ENCODE assay signal across 8 cellular contexts in the genomic region with DNA sequence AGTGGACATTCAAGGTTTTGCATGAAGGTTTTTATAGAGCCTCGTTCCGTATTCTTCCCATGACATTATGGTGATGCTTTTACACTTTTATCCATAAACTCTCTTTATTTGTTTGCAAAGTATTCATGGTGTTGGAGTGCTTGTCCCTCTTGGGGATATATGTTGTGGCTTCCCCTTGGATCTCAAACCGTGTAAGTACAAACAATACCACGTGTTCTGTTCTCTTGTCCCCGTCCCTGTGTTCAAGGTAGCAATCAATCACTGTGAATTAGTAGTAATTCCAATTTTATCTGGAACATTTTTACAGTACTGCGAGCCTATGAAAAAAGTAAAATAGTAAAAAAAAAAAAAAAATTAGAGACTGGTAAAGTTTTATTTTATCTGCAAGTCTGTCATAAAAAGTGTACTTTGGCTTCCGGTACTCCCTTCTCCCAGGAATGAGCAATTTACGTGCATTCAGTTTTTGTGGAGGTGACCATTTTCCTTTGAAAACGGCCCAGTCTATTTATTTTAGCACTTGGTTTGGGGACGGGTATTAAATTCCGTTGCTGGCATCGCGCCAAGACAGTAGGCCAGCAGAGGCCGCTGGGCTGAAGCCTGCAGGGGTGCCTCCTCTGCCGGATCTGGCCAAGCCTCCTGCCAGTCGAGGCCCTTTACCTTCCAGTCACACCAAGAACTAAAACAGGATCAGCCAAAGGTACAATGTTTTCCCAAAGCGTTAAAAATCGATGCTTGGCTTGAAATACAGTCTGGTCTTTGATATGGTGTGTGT.
DNase-seq lines count a peak whose midpoint lies in the region; ATAC-seq and TF ChIP-seq lines count a peak whose summit lies in the region.

No MANE protein-coding gene starts in this region.

- H3K4me3 ChIP-seq in Peyer's patch, result peak overlapping the region in 2 of 4 donors; percentile 25 to 26

- H3K9me3 ChIP-seq in Peyer's patch, result no peaks in the 10 kb centered on the region

- no peak for TF ChIP-seq POLR2A in Peyer's patch (IDR thresholded peaks at IDR 0.05)

- intact Hi-C loops in cardiac septum (cut with DNase I), result no loop called here

- ATAC-seq in omental fat pad (ENCODE audit: low FRiP score), result no peak
- no peak for ATAC-seq in HG03039 (IDR thresholded peaks at IDR 0.05; ENCODE audit: unreplicated experiment)
- ATAC-seq in GM18907 (IDR thresholded peaks at IDR 0.05; ENCODE audit: unreplicated experiment), result no peak

- H3K4me1 ChIP-seq in Peyer's patch, result no peaks in the 10 kb centered on the region

- H3K36me3 ChIP-seq in Peyer's patch, result no peaks in the 10 kb centered on the region

- H3K27ac ChIP-seq in Peyer's patch, result no peak overlapping the region

- TF ChIP-seq CTCF in Peyer's patch (IDR thresholded peaks at IDR 0.05) (peak in 2 of 6 experiments; percentile 45 to 49), omental fat pad (IDR thresholded peaks at IDR 0.05) (no peak)

- no peaks in the 10 kb centered on the region for H3K27me3 ChIP-seq in Peyer's patch

- DNase-seq in DMS114 treated with DMSO at 0.1 percent for 48 hours (lab: John Stamatoyannopoulos, UW; ENCODE audit: unreplicated experiment) (peak; percentile 32), HuH-7.5 (ENCODE audit: low spot score) (peak; percentile 42), Peyer's patch (peak; percentile 26 to 79 (median 74)), amniotic stem cell (lab: John Stamatoyannopoulos, UW) (peak; percentile 40), cardiac septum (ENCODE audit: low spot score) (peak; percentile 81), omental fat pad (ENCODE audit: low spot score) (peak; percentile 88)

Comparison
In these comparisons a context has a peak if more than half of its experiments do, and no peak if none do; other contexts are left out.
1. DNase-seq: peak in every context shown above with its lines; median percentile 88 in omental fat pad; 81 in cardiac septum; 74 in Peyer's patch; 42 in HuH-7.5; 40 in amniotic stem cell; 32 in DMS114 treated with DMSO at 0.1 percent for 48 hours.